ENCODE assay signal across 20 cellular contexts in the genomic region with DNA sequence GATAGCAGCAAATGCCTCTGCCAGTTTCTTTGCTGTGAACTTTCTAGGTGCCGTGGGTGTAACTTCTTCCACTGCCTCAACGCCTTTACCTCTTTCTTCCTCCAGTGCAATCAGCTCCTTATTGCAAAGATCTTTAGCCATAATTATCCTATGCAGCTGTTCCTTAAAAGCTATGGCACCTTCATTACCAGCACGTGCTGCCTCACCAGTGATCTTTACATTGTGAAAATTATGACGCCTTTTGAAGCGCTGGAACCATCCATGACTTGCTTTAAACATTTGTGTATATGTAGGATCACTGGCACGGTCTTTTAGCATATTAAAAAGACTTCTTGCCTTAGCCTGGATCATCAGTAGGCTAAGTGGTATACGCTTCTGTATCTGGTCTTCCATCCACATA. TPM values are rescaled to one million over a fixed set of nuclear protein-coding genes. Genes with fewer than 3 reads are reported as not detected.
DNase-seq lines count a peak whose midpoint lies in the region; ATAC-seq and TF ChIP-seq lines count a peak whose summit lies in the region.
"Had no signal": no experiment of that assay in that cellular context is flagged by ENCODE, and none has a peak within 500 bp of the region (broad histone marks: within the 10 kb centered on the region; RNA-seq: fewer than 3 reads in every experiment).

No MANE protein-coding gene starts in this region.

- no peak for ATAC-seq in natural killer cell treated with Interleukin-12 subunit alpha and Interleukin-12 subunit beta and Interleukin-15 and Interleukin-18, amount 100 ng/mL, for 72 hours
- ATAC-seq in natural killer cell, result no peak
- ATAC-seq in activated naive CD8-positive, alpha-beta T cell treated with anti-CD3 and anti-CD28 coated beads, Interleukin-2, amount 50 U/mL, for 24 hours, result no peak
- ATAC-seq in stimulated activated naive B cell treated with anti-CD40 and anti-IgM and Interleukin-4, amounts not matched to agents 10 μg/mL and 1 μg/mL and 100 μg/mL, for 72 hours (replicated peaks), result no peak
- ATAC-seq: Right ventricle myocardium inferior had no signal

- no peak for DNase-seq in activated CD4-positive, alpha-beta memory T cell treated with anti-CD3 and anti-CD28 coated beads for 36 hours
- DNase-seq in activated CD4-positive, alpha-beta memory T cell treated with anti-CD3 and anti-CD28 coated beads, Interleukin-2, amount 10 ng/mL, durations not matched to agents 7 days and 5 days, result no peak
- DNase-seq in natural killer cell treated with Interleukin-12 subunit alpha and Interleukin-12 subunit beta and Interleukin-15 and Interleukin-18, amount 100 ng/mL, for 72 hours (ENCODE audit: low spot score), result no peak
- DNase-seq in natural killer cell (no peak), NCI-H226 (no peak)
- no peak for DNase-seq in activated naive CD8-positive, alpha-beta T cell treated with anti-CD3 and anti-CD28 coated beads, Interleukin-2, amount 50 U/mL, for 24 hours
- no peak for DNase-seq in stimulated activated naive B cell treated with anti-CD40 and anti-IgM and Interleukin-4, amounts not matched to agents 10 μg/mL and 1 μg/mL and 100 μg/mL, for 72 hours
- no peak for DNase-seq in activated CD4-positive, alpha-beta T cell treated with anti-CD3 and anti-CD28 coated beads, Interleukin-2, amount 50 U/mL, for 4 hours
- DNase-seq: BE2C, DMS 273 treated with DMSO at 0.1 percent for 48 hours, EL, H9, Kasumi-1, NCI-H1105 treated with DMSO at 0.1 percent for 48 hours, NCI-H1694 treated with DMSO at 0.1 percent for 48 hours, NCI-H2107, NCI-H2227 treated with DMSO at 0.1 percent for 48 hours, NCI-H524 treated with DMSO at 0.1 percent for 48 hours, Peyer's patch had no signal

- H3K4me1 Mint-ChIP-seq in activated CD4-positive, alpha-beta memory T cell treated with anti-CD3 and anti-CD28 coated beads for 36 hours (ENCODE audit: low read depth), result peaks cover 66% of the 10 kb centered on the region
- peaks cover 63% of the 10 kb centered on the region for H3K4me1 Mint-ChIP-seq in activated CD4-positive, alpha-beta memory T cell treated with anti-CD3 and anti-CD28 coated beads, Interleukin-2, amount 10 ng/mL, durations not matched to agents 7 days and 5 days
- peaks cover 44 to 51% of the 10 kb centered on the region in 2 donors for H3K4me1 Mint-ChIP-seq in natural killer cell treated with Interleukin-12 subunit alpha and Interleukin-12 subunit beta and Interleukin-15 and Interleukin-18, amount 100 ng/mL, for 72 hours (ENCODE audit: low read depth in 2 of 2)
- H3K4me1 Mint-ChIP-seq in natural killer cell, result peaks cover 48 to 52% of the 10 kb centered on the region in 2 donors
- peaks cover 63% of the 10 kb centered on the region for H3K4me1 Mint-ChIP-seq in activated naive CD8-positive, alpha-beta T cell treated with anti-CD3 and anti-CD28 coated beads, Interleukin-2, amount 50 U/mL, for 24 hours
- peaks cover 55 to 68% of the 10 kb centered on the region in 2 donors for H3K4me1 Mint-ChIP-seq in stimulated activated naive B cell treated with anti-CD40 and anti-IgM and Interleukin-4, amounts not matched to agents 10 μg/mL and 1 μg/mL and 100 μg/mL, for 72 hours

- intact Hi-C loops in activated CD4-positive, alpha-beta memory T cell treated with anti-CD3 and anti-CD28 coated beads for 36 hours (cut with micrococcal nuclease), result no loop called here
- intact Hi-C loops in natural killer cell (cut with micrococcal nuclease), result no loop called here

- H3K27me3 Mint-ChIP-seq in activated CD4-positive, alpha-beta memory T cell treated with anti-CD3 and anti-CD28 coated beads for 36 hours, result no peaks in the 10 kb centered on the region
- H3K27me3 Mint-ChIP-seq in activated CD4-positive, alpha-beta memory T cell treated with anti-CD3 and anti-CD28 coated beads, Interleukin-2, amount 10 ng/mL, durations not matched to agents 7 days and 5 days, result no peaks in the 10 kb centered on the region
- H3K27me3 Mint-ChIP-seq in natural killer cell treated with Interleukin-12 subunit alpha and Interleukin-12 subunit beta and Interleukin-15 and Interleukin-18, amount 100 ng/mL, for 72 hours, result no peaks in the 10 kb centered on the region
- no peaks in the 10 kb centered on the region for H3K27me3 Mint-ChIP-seq in natural killer cell (ENCODE audit: low read depth in 2 of 2)
- H3K27me3 Mint-ChIP-seq in activated naive CD8-positive, alpha-beta T cell treated with anti-CD3 and anti-CD28 coated beads, Interleukin-2, amount 50 U/mL, for 24 hours, result no peaks in the 10 kb centered on the region
- no peaks in the 10 kb centered on the region for H3K27me3 Mint-ChIP-seq in stimulated activated naive B cell treated with anti-CD40 and anti-IgM and Interleukin-4, amounts not matched to agents 10 μg/mL and 1 μg/mL and 100 μg/mL, for 72 hours

- no peak for TF ChIP-seq CTCF in natural killer cell (IDR thresholded peaks at IDR 0.05)

- no peak overlapping the region for H3K4me3 Mint-ChIP-seq in activated CD4-positive, alpha-beta memory T cell treated with anti-CD3 and anti-CD28 coated beads for 36 hours
- no peak overlapping the region for H3K4me3 Mint-ChIP-seq in activated CD4-positive, alpha-beta memory T cell treated with anti-CD3 and anti-CD28 coated beads, Interleukin-2, amount 10 ng/mL, durations not matched to agents 7 days and 5 days
- peak overlapping the region; percentile 8 for H3K4me3 Mint-ChIP-seq in natural killer cell treated with Interleukin-12 subunit alpha and Interleukin-12 subunit beta and Interleukin-15 and Interleukin-18, amount 100 ng/mL, for 72 hours
- no peak overlapping the region for H3K4me3 Mint-ChIP-seq in natural killer cell
- peak overlapping the region; percentile 19 for H3K4me3 Mint-ChIP-seq in activated naive CD8-positive, alpha-beta T cell treated with anti-CD3 and anti-CD28 coated beads, Interleukin-2, amount 50 U/mL, for 24 hours
- no peak overlapping the region for H3K4me3 Mint-ChIP-seq in stimulated activated naive B cell treated with anti-CD40 and anti-IgM and Interleukin-4, amounts not matched to agents 10 μg/mL and 1 μg/mL and 100 μg/mL, for 72 hours
- H3K4me3 Mint-ChIP-seq: H9 had no signal

- H3K9me3 Mint-ChIP-seq in activated CD4-positive, alpha-beta memory T cell treated with anti-CD3 and anti-CD28 coated beads for 36 hours, result no peaks in the 10 kb centered on the region
- no peaks in the 10 kb centered on the region for H3K9me3 Mint-ChIP-seq in activated CD4-positive, alpha-beta memory T cell treated with anti-CD3 and anti-CD28 coated beads, Interleukin-2, amount 10 ng/mL, durations not matched to agents 7 days and 5 days
- no peaks in the 10 kb centered on the region for H3K9me3 Mint-ChIP-seq in natural killer cell treated with Interleukin-12 subunit alpha and Interleukin-12 subunit beta and Interleukin-15 and Interleukin-18, amount 100 ng/mL, for 72 hours
- no peaks in the 10 kb centered on the region for H3K9me3 Mint-ChIP-seq in natural killer cell
- no peaks in the 10 kb centered on the region for H3K9me3 Mint-ChIP-seq in activated naive CD8-positive, alpha-beta T cell treated with anti-CD3 and anti-CD28 coated beads, Interleukin-2, amount 50 U/mL, for 24 hours
- H3K9me3 Mint-ChIP-seq in stimulated activated naive B cell treated with anti-CD40 and anti-IgM and Interleukin-4, amounts not matched to agents 10 μg/mL and 1 μg/mL and 100 μg/mL, for 72 hours, result no peaks in the 10 kb centered on the region
- H3K9me3 Mint-ChIP-seq: H9 had no signal

- POLR2A ChIA-PET in activated CD4-positive, alpha-beta memory T cell treated with anti-CD3 and anti-CD28 coated beads for 36 hours (lab: Charles Lee), result no interaction called here
- POLR2A ChIA-PET in activated CD4-positive, alpha-beta memory T cell treated with anti-CD3 and anti-CD28 coated beads, Interleukin-2, amount 10 ng/mL, durations not matched to agents 7 days and 5 days (lab: Charles Lee), result interaction anchor here (1.5 kb wide), 1 partner anchor 8 kb away, joined by 4 read pairs; the partner anchor contains the start of genes PTRH2 and VMP1

- peaks cover 58% of the 10 kb centered on the region for H3K36me3 Mint-ChIP-seq in activated CD4-positive, alpha-beta memory T cell treated with anti-CD3 and anti-CD28 coated beads for 36 hours
- peaks cover 57% of the 10 kb centered on the region for H3K36me3 Mint-ChIP-seq in activated CD4-positive, alpha-beta memory T cell treated with anti-CD3 and anti-CD28 coated beads, Interleukin-2, amount 10 ng/mL, durations not matched to agents 7 days and 5 days (ENCODE audit: low read depth)
- H3K36me3 Mint-ChIP-seq in natural killer cell treated with Interleukin-12 subunit alpha and Interleukin-12 subunit beta and Interleukin-15 and Interleukin-18, amount 100 ng/mL, for 72 hours, result peaks cover 33% of the 10 kb centered on the region
- peaks cover 7% of the 10 kb centered on the region for H3K36me3 Mint-ChIP-seq in natural killer cell
- H3K36me3 Mint-ChIP-seq in activated naive CD8-positive, alpha-beta T cell treated with anti-CD3 and anti-CD28 coated beads, Interleukin-2, amount 50 U/mL, for 24 hours (ENCODE audit: low read depth), result peaks cover 80% of the 10 kb centered on the region
- H3K36me3 Mint-ChIP-seq in stimulated activated naive B cell treated with anti-CD40 and anti-IgM and Interleukin-4, amounts not matched to agents 10 μg/mL and 1 μg/mL and 100 μg/mL, for 72 hours, result peaks cover 41 to 74% of the 10 kb centered on the region in 2 donors

- CTCF ChIA-PET in activated CD4-positive, alpha-beta memory T cell treated with anti-CD3 and anti-CD28 coated beads for 36 hours (lab: Charles Lee), result interaction anchor here (1.0 to 1.4 kb wide), 2 partner anchors 160 to 389 kb away, joined by 3 read pairs; no protein-coding TSS in a partner anchor
- CTCF ChIA-PET in activated CD4-positive, alpha-beta memory T cell treated with anti-CD3 and anti-CD28 coated beads, Interleukin-2, amount 10 ng/mL, durations not matched to agents 7 days and 5 days (lab: Charles Lee), result no interaction called here

- peak overlapping the region; percentile 25 for H3K27ac Mint-ChIP-seq in activated CD4-positive, alpha-beta memory T cell treated with anti-CD3 and anti-CD28 coated beads for 36 hours
- no peak overlapping the region for H3K27ac Mint-ChIP-seq in activated CD4-positive, alpha-beta memory T cell treated with anti-CD3 and anti-CD28 coated beads, Interleukin-2, amount 10 ng/mL, durations not matched to agents 7 days and 5 days
- H3K27ac Mint-ChIP-seq in natural killer cell treated with Interleukin-12 subunit alpha and Interleukin-12 subunit beta and Interleukin-15 and Interleukin-18, amount 100 ng/mL, for 72 hours, result peak overlapping the region; percentile 9 to 18
- peak overlapping the region in 1 of 2 donors; percentile 59 for H3K27ac Mint-ChIP-seq in natural killer cell
- peak overlapping the region; percentile 44 for H3K27ac Mint-ChIP-seq in activated naive CD8-positive, alpha-beta T cell treated with anti-CD3 and anti-CD28 coated beads, Interleukin-2, amount 50 U/mL, for 24 hours
- peak overlapping the region; percentile 69 for H3K27ac Mint-ChIP-seq in stimulated activated naive B cell treated with anti-CD40 and anti-IgM and Interleukin-4, amounts not matched to agents 10 μg/mL and 1 μg/mL and 100 μg/mL, for 72 hours

RNA-seq across cellular contexts. Expression of gene PTRH2, which starts 8.0 kb away (rescaled TPM):
- total RNA-seq in activated CD4-positive, alpha-beta memory T cell treated with anti-CD3 and anti-CD28 coated beads for 36 hours, result 10 to 100 TPM; 35.9 TPM
- 10 to 100 TPM; 22.8 to 23.3 TPM for total RNA-seq in activated CD4-positive, alpha-beta memory T cell treated with anti-CD3 and anti-CD28 coated beads, Interleukin-2, amount 10 ng/mL, durations not matched to agents 7 days and 5 days
- total RNA-seq in natural killer cell treated with Interleukin-12 subunit alpha and Interleukin-12 subunit beta and Interleukin-15 and Interleukin-18, amount 100 ng/mL, for 72 hours, result 10 to 100 TPM; 25.8 to 48.8 TPM
- 10 to 100 TPM in 1 of 3 donors, 1 to 10 TPM in 2; 5.9 to 10.5 (median 6.6) TPM for total RNA-seq in natural killer cell

RNA-seq across cellular contexts. Expression of gene VMP1, which starts 8.2 kb away (rescaled TPM):
- total RNA-seq in activated CD4-positive, alpha-beta memory T cell treated with anti-CD3 and anti-CD28 coated beads for 36 hours, result 100 to 1,000 TPM; 517 to 553 TPM
- 100 to 1,000 TPM; 398 to 408 TPM for total RNA-seq in activated CD4-positive, alpha-beta memory T cell treated with anti-CD3 and anti-CD28 coated beads, Interleukin-2, amount 10 ng/mL, durations not matched to agents 7 days and 5 days
- 100 to 1,000 TPM; 225 to 292 TPM for total RNA-seq in natural killer cell treated with Interleukin-12 subunit alpha and Interleukin-12 subunit beta and Interleukin-15 and Interleukin-18, amount 100 ng/mL, for 72 hours
- total RNA-seq in natural killer cell, result 100 to 1,000 TPM; 136 to 175 (median 162) TPM

Comparison
In these comparisons a context has a peak if more than half of its experiments do, and no peak if none do; other contexts are left out.
1. H3K4me3 Mint-ChIP-seq: peak in natural killer cell treated with Interleukin-12 subunit alpha and Interleukin-12 subunit beta and Interleukin-15 and Interleukin-18, amount 100 ng/mL, for 72 hours (single experiment) and activated naive CD8-positive, alpha-beta T cell treated with anti-CD3 and anti-CD28 coated beads, Interleukin-2, amount 50 U/mL, for 24 hours (single experiment); none in activated CD4-positive, alpha-beta memory T cell treated with anti-CD3 and anti-CD28 coated beads for 36 hours (single experiment), activated CD4-positive, alpha-beta memory T cell treated with anti-CD3 and anti-CD28 coated beads, Interleukin-2, amount 10 ng/mL, durations not matched to agents 7 days and 5 days (single experiment), natural killer cell (single experiment) and stimulated activated naive B cell treated with anti-CD40 and anti-IgM and Interleukin-4, amounts not matched to agents 10 μg/mL and 1 μg/mL and 100 μg/mL, for 72 hours (0 of 2).